ENCODE assay signal across 6 cellular contexts in genomic region chr19:2266183-2266993, GRCh38. TPM values are rescaled to one million over a fixed set of nuclear protein-coding genes. Genes with fewer than 3 reads are reported as not detected.
DNase-seq lines count a peak whose midpoint lies in the region; ATAC-seq and TF ChIP-seq lines count a peak whose summit lies in the region.

No MANE protein-coding gene starts in this region.

- peak overlapping the region in 1 of 2 donors; percentile 11 for H3K4me3 ChIP-seq in left lung

- TF ChIP-seq CTCF in left lung (IDR thresholded peaks at IDR 0.05) = no peak

- no peaks in the 10 kb centered on the region for H3K27me3 ChIP-seq in left lung

- ATAC-seq in left lung (peak; percentile 25), HG02763 (IDR thresholded peaks at IDR 0.05; ENCODE audit: unreplicated experiment) (no peak), HG03521 (IDR thresholded peaks at IDR 0.05; ENCODE audit: unreplicated experiment) (no peak)

- H3K9me3 ChIP-seq in left lung = no peaks in the 10 kb centered on the region

- intact Hi-C loops in left lung (cut with DNase I) = no loop called here

- DNase-seq in activated CD4-positive, alpha-beta T cell treated with anti-CD3 and anti-CD28 coated beads for 48 hours = peak; percentile 58
- no peak for DNase-seq in activated CD4-positive, alpha-beta T cell treated with anti-CD3 and anti-CD28 coated beads, Interleukin-2, amount 50 U/mL, for 4 hours
- peak; percentile 48 to 56 for DNase-seq in activated CD4-positive, alpha-beta T cell treated with anti-CD3 and anti-CD28 coated beads, Interleukin-2, amount 50 U/mL, for 48 hours
- peak; percentile 95 to 97 for DNase-seq in left lung

- peak overlapping the region; percentile 72 to 77 for H3K27ac ChIP-seq in left lung

- peaks cover 0 to 3% of the 10 kb centered on the region in 2 donors for H3K36me3 ChIP-seq in left lung

- peaks cover 16 to 63% of the 10 kb centered on the region in 2 donors for H3K4me1 ChIP-seq in left lung

RNA-seq across cellular contexts. Expression of gene JSRP1, which starts 10.2 kb away (rescaled TPM):
- 1 to 10 TPM in 1 of 2 donors, under 1 TPM in 1; 0.65 to 1.1 TPM for total RNA-seq in left lung

RNA-seq across cellular contexts. Expression of gene PEAK3, which starts 15.6 kb away (rescaled TPM):
- 1 to 10 TPM; 1.0 to 8.5 TPM for total RNA-seq in left lung

RNA-seq across cellular contexts. Expression of gene AMH, which starts 17.3 kb away (rescaled TPM):
- 1 to 10 TPM; 1.1 TPM for total RNA-seq in left lung

RNA-seq across cellular contexts. Expression of gene SF3A2, which starts 29.8 kb away (rescaled TPM):
- total RNA-seq in left lung = 10 to 100 TPM; 50.1 to 57.8 TPM

RNA-seq across cellular contexts. Expression of gene PLEKHJ1, which starts 30.3 kb away (rescaled TPM):
- total RNA-seq in left lung = 10 to 100 TPM; 61.1 to 74.4 TPM

Comparison
In these comparisons a context has a peak if more than half of its experiments do, and no peak if none do; other contexts are left out.
1. DNase-seq: peak in activated CD4-positive, alpha-beta T cell treated with anti-CD3 and anti-CD28 coated beads for 48 hours (single experiment), activated CD4-positive, alpha-beta T cell treated with anti-CD3 and anti-CD28 coated beads, Interleukin-2, amount 50 U/mL, for 48 hours (2 of 2) and left lung (2 of 2); none in activated CD4-positive, alpha-beta T cell treated with anti-CD3 and anti-CD28 coated beads, Interleukin-2, amount 50 U/mL, for 4 hours (0 of 2).